Comparison of ENCODE assay signal across 8 cellular contexts in genomic region chr6:36340671-36341454, GRCh38. TPM values are rescaled to one million over a fixed set of nuclear protein-coding genes. Genes with fewer than 3 reads are reported as not detected.
DNase-seq lines count a peak whose midpoint lies in the region; ATAC-seq and TF ChIP-seq lines count a peak whose summit lies in the region.

No MANE protein-coding gene starts in this region.

- H3K4me1 Mint-ChIP-seq in activated T-helper 2 cell treated with anti-CD3 and anti-CD28 coated beads, Interferon-gamma antibody, Interleukin-2, Interleukin-4, amounts not matched to agents 10 μg/mL and 5 μg/mL and 100 μg/mL, durations not matched to agents 14 hours and 24 hours and 36 hours (ENCODE audit: low read depth), result peaks cover 9% of the 10 kb centered on the region
- H3K4me1 Mint-ChIP-seq in neural crest cell, result peaks cover 17% of the 10 kb centered on the region
- peaks cover 25% of the 10 kb centered on the region for H3K4me1 Mint-ChIP-seq in stimulated activated naive CD8-positive, alpha-beta T cell treated with anti-CD3 and anti-CD28 coated beads, Interleukin-15, amount 100 ng/mL, for 72 hours

- RAD21 ChIA-PET in HCT116 (lab: Charles Lee; ENCODE audit: low non-redundant PET in 1 of 2, low total read pairs in 2 of 2, uncharacterized antibody in 2 of 2, unreplicated experiment in 2 of 2), result no interaction called here

- H3K27ac ChIP-seq in HCT116 (ENCODE audit: low read depth, low read length), result no peak overlapping the region
- H3K27ac ChIP-seq in PC-9, result 0 out of 2 replicates have a peak overlapping the region, but pooled peaks have one; percentile 13

- intact Hi-C loops in HCT116 (cut with micrococcal nuclease) (no loop called here), PC-9 (cut with micrococcal nuclease; ENCODE audit: unreplicated experiment) (no loop called here)
- intact Hi-C loops in activated T-helper 2 cell treated with anti-CD3 and anti-CD28 coated beads, Interferon-gamma antibody, Interleukin-2, Interleukin-4, amounts not matched to agents 10 μg/mL and 5 μg/mL and 100 μg/mL, durations not matched to agents 14 hours and 24 hours and 36 hours (cut with micrococcal nuclease), result loop anchor here (1.0 kb wide), 1 partner anchor 19 kb away; no protein-coding TSS in a partner anchor

- peak overlapping the region; percentile 46 for H3K4me3 Mint-ChIP-seq in activated T-helper 2 cell treated with anti-CD3 and anti-CD28 coated beads, Interferon-gamma antibody, Interleukin-2, Interleukin-4, amounts not matched to agents 10 μg/mL and 5 μg/mL and 100 μg/mL, durations not matched to agents 14 hours and 24 hours and 36 hours (ENCODE audit: low read depth)
- peak overlapping the region; percentile 32 for H3K4me3 Mint-ChIP-seq in neural crest cell
- H3K4me3 Mint-ChIP-seq in stimulated activated naive CD8-positive, alpha-beta T cell treated with anti-CD3 and anti-CD28 coated beads, Interleukin-15, amount 100 ng/mL, for 72 hours, result peak overlapping the region; percentile 47 to 63

- H2AFZ ChIP-seq in HCT116 (ENCODE audit: low read depth, low read length, poor library complexity, severe bottlenecking) (peak overlapping the region; percentile 99), PC-9 (peak overlapping the region; percentile 98)

- POLR2A ChIA-PET in BJ (lab: Charles Lee) (interaction anchor here (0.7 to 0.8 kb wide), 2 partner anchors 38 to 263 kb away, joined by 3 read pairs; no protein-coding TSS in a partner anchor), HCT116 (lab: Charles Lee) (interaction anchor here (1.4 kb wide), 1 partner anchor 17 kb away, joined by 4 read pairs; no protein-coding TSS in a partner anchor), PC-9 (lab: Charles Lee; ENCODE audit: unreplicated experiment) (interaction anchor here (0.6 kb wide), 3 partner anchors 40 to 646 kb away, joined by 3 to 4 read pairs (median 3); no protein-coding TSS in a partner anchor)

- peaks cover 29% of the 10 kb centered on the region for H3K27me3 ChIP-seq in BJ (ENCODE audit: control insufficient read depth, insufficient read depth, low read length)
- H3K27me3 ChIP-seq in HCT116 (ENCODE audit: insufficient read depth, low read length), result no peaks in the 10 kb centered on the region
- no peaks in the 10 kb centered on the region for H3K27me3 ChIP-seq in PC-9 (ENCODE audit: insufficient read depth, low read depth)

- H3K9ac ChIP-seq in HCT116 (ENCODE audit: low read length), result peak overlapping the region; percentile 41

- H4K20me1 ChIP-seq in HCT116 (ENCODE audit: insufficient read depth), result no peaks in the 10 kb centered on the region
- no peaks in the 10 kb centered on the region for H4K20me1 ChIP-seq in PC-9 (ENCODE audit: insufficient read depth)

- CTCF ChIA-PET in BJ (lab: Yijun Ruan, JAX) (interaction anchor here (0.6 to 6.5 kb wide), 31 partner anchors 8 to 480 kb away, joined by 3 to 132 read pairs (median 4); no protein-coding TSS in a partner anchor), HCT116 (lab: Charles Lee) (interaction anchor here (0.7 to 2.0 kb wide), 20 partner anchors 8 to 425 kb away, joined by 3 to 20 read pairs (median 4); no protein-coding TSS in a partner anchor), PC-9 (lab: Charles Lee) (interaction anchor here (0.6 to 1.8 kb wide), 8 partner anchors 10 to 953 kb away, joined by 3 to 6 read pairs (median 5); no protein-coding TSS in a partner anchor)

- no peaks in the 10 kb centered on the region for H3K36me3 Mint-ChIP-seq in activated T-helper 2 cell treated with anti-CD3 and anti-CD28 coated beads, Interferon-gamma antibody, Interleukin-2, Interleukin-4, amounts not matched to agents 10 μg/mL and 5 μg/mL and 100 μg/mL, durations not matched to agents 14 hours and 24 hours and 36 hours (ENCODE audit: low read depth)
- no peaks in the 10 kb centered on the region for H3K36me3 Mint-ChIP-seq in neural crest cell (ENCODE audit: low read depth)

- H3K27me3 Mint-ChIP-seq in activated T-helper 2 cell treated with anti-CD3 and anti-CD28 coated beads, Interferon-gamma antibody, Interleukin-2, Interleukin-4, amounts not matched to agents 10 μg/mL and 5 μg/mL and 100 μg/mL, durations not matched to agents 14 hours and 24 hours and 36 hours (ENCODE audit: low read depth), result peaks cover 36% of the 10 kb centered on the region
- peaks cover 19% of the 10 kb centered on the region for H3K27me3 Mint-ChIP-seq in neural crest cell (ENCODE audit: low read depth)
- H3K27me3 Mint-ChIP-seq in stimulated activated naive CD8-positive, alpha-beta T cell treated with anti-CD3 and anti-CD28 coated beads, Interleukin-15, amount 100 ng/mL, for 72 hours, result peaks cover 21% of the 10 kb centered on the region

- H3K9me3 ChIP-seq in HCT116 (ENCODE audit: control insufficient read depth in 1 of 2, insufficient read depth in 1 of 2, low read depth in 1 of 2, low read length in 2 of 2) (no peaks in the 10 kb centered on the region), PC-9 (ENCODE audit: insufficient read depth, low read depth) (no peaks in the 10 kb centered on the region)

- peak; percentile 99 for TF ChIP-seq CTCF in BJ (IDR thresholded peaks at IDR 0.05; ENCODE audit: insufficient read depth, low read depth, low read length)
- peak; percentile 67 to 99 (median 96) for TF ChIP-seq CTCF in HCT116 (IDR thresholded peaks at IDR 0.05 in 2 of 3, conservative IDR thresholded peaks at IDR 0.05 in 1 of 3; ENCODE audit: borderline replicate concordance in 1 of 3, insufficient read depth in 1 of 3, low read depth in 2 of 3, low read length in 2 of 3)
- peak; percentile 98 for TF ChIP-seq CTCF in PC-9 (conservative IDR thresholded peaks at IDR 0.05)
- TF ChIP-seq CTCF in fibroblast of villous mesenchyme (IDR thresholded peaks at IDR 0.05; ENCODE audit: insufficient read depth, low read depth, low read length), result peak; percentile 97
- TF ChIP-seq CTCF in neural crest cell (conservative IDR thresholded peaks at IDR 0.05), result peak; percentile 98

- no peaks in the 10 kb centered on the region for H3K9me3 Mint-ChIP-seq in activated T-helper 2 cell treated with anti-CD3 and anti-CD28 coated beads, Interferon-gamma antibody, Interleukin-2, Interleukin-4, amounts not matched to agents 10 μg/mL and 5 μg/mL and 100 μg/mL, durations not matched to agents 14 hours and 24 hours and 36 hours
- H3K9me3 Mint-ChIP-seq in neural crest cell, result no peaks in the 10 kb centered on the region
- no peaks in the 10 kb centered on the region for H3K9me3 Mint-ChIP-seq in stimulated activated naive CD8-positive, alpha-beta T cell treated with anti-CD3 and anti-CD28 coated beads, Interleukin-15, amount 100 ng/mL, for 72 hours

- no peak for TF ChIP-seq POLR2A in HCT116 (IDR thresholded peaks at IDR 0.05; ENCODE audit: borderline replicate concordance, extremely low read depth, insufficient read depth, insufficient read length)

- DNase-seq in BJ (ENCODE audit: low read depth), result no peak
- peak; percentile 48 for DNase-seq in HCT116 (ENCODE audit: low read depth, low spot score)
- peak; percentile 59 to 67 for DNase-seq in PC-9
- peak; percentile 50 for DNase-seq in activated T-helper 2 cell treated with anti-CD3 and anti-CD28 coated beads, Interferon-gamma antibody, Interleukin-2, Interleukin-4, amounts not matched to agents 10 μg/mL and 5 μg/mL and 100 μg/mL, durations not matched to agents 14 hours and 24 hours and 36 hours (ENCODE audit: low spot score)
- DNase-seq in fibroblast of villous mesenchyme (ENCODE audit: low read depth), result peak; percentile 60
- DNase-seq in neural crest cell (ENCODE audit: low read depth, low spot score), result peak; percentile 87
- peak; percentile 70 to 71 for DNase-seq in stimulated activated naive CD8-positive, alpha-beta T cell treated with anti-CD3 and anti-CD28 coated beads, Interleukin-15, amount 100 ng/mL, for 72 hours
- no peak for DNase-seq in NK-92 (lab: John Stamatoyannopoulos, UW; ENCODE audit: unreplicated experiment)

- peaks cover 5 to 13% of the 10 kb centered on the region in 2 experiments for H3K4me1 ChIP-seq in HCT116 (ENCODE audit: control insufficient read depth in 1 of 2, insufficient read depth in 2 of 2, low read length in 2 of 2)
- H3K4me1 ChIP-seq in PC-9 (replicated peaks; ENCODE audit: insufficient read depth), result peaks cover 8% of the 10 kb centered on the region

- BruUV-seq in HCT116 (replicated peaks; lab: Mats Ljungman, UMichigan) (no TSS peak), PC-9 (replicated peaks; lab: Mats Ljungman, UMichigan) (no TSS peak)

- peak; percentile 62 for TF ChIP-seq RAD21 in HCT116 (IDR thresholded peaks at IDR 0.05; ENCODE audit: low read depth)

- no peak overlapping the region for H3K27ac Mint-ChIP-seq in activated T-helper 2 cell treated with anti-CD3 and anti-CD28 coated beads, Interferon-gamma antibody, Interleukin-2, Interleukin-4, amounts not matched to agents 10 μg/mL and 5 μg/mL and 100 μg/mL, durations not matched to agents 14 hours and 24 hours and 36 hours
- H3K27ac Mint-ChIP-seq in neural crest cell (ENCODE audit: unreplicated experiment), result no peak overlapping the region
- H3K27ac Mint-ChIP-seq in stimulated activated naive CD8-positive, alpha-beta T cell treated with anti-CD3 and anti-CD28 coated beads, Interleukin-15, amount 100 ng/mL, for 72 hours, result peak overlapping the region in 1 of 2 donors; percentile 68

- H3K9me2 ChIP-seq in HCT116 (ENCODE audit: insufficient read depth), result no peaks in the 10 kb centered on the region
- no peaks in the 10 kb centered on the region for H3K9me2 ChIP-seq in PC-9 (ENCODE audit: insufficient read depth)

- peak; percentile 92 for ATAC-seq in HCT116
- peak; percentile 78 for ATAC-seq in stimulated activated naive CD8-positive, alpha-beta T cell treated with anti-CD3 and anti-CD28 coated beads, Interleukin-15, amount 100 ng/mL, for 72 hours

- H3K79me2 ChIP-seq in HCT116 (ENCODE audit: insufficient read depth, low read length) (no peaks in the 10 kb centered on the region), PC-9 (ENCODE audit: low read depth) (no peaks in the 10 kb centered on the region)

- H3F3A ChIP-seq in PC-9 (ENCODE audit: insufficient read depth, low read depth), result peaks cover 5% of the 10 kb centered on the region; the same call in 1 of the 2 replicates

- H3K4me3 ChIP-seq in BJ (ENCODE audit: low read depth, low read length) (peak overlapping the region; percentile 28), HCT116 (replicated peaks in 1 of 2; ENCODE audit: low read depth in 1 of 2, low read length in 2 of 2) (peak overlapping the region; percentile 33 to 49), PC-9 (peak overlapping the region; percentile 57), fibroblast of villous mesenchyme (ENCODE audit: low read depth, low read length) (peak overlapping the region; percentile 47)

- H3K36me3 ChIP-seq in BJ (ENCODE audit: control insufficient read depth, insufficient read depth, low read length) (no peaks in the 10 kb centered on the region), HCT116 (ENCODE audit: control insufficient read depth in 1 of 2, insufficient read depth in 2 of 2, low read length in 2 of 2) (no peaks in the 10 kb centered on the region), PC-9 (ENCODE audit: low read depth) (no peaks in the 10 kb centered on the region)

- peak overlapping the region; percentile 83 for H3K4me2 ChIP-seq in HCT116 (ENCODE audit: low read length)
- peak overlapping the region; percentile 96 for H3K4me2 ChIP-seq in PC-9

RNA-seq across cellular contexts. Expression of gene BNIP5, which starts 4.2 kb away (rescaled TPM):
- not detected in 2 replicates for polyA plus RNA-seq in BJ (2011; rRNA removed)
- polyA minus RNA-seq in BJ (2011; rRNA and poly(A)+ RNA removed), result not detected in 2 replicates
- total RNA-seq in HCT116 (2021; ENCODE audit: unreplicated experiment), result not detected
- not detected in 2 replicates for polyA plus RNA-seq in HCT116 (2012)
- total RNA-seq in PC-9 (2021), result not detected in 2 replicates
- not detected in 2 replicates for total RNA-seq in activated T-helper 2 cell treated with anti-CD3 and anti-CD28 coated beads, Interferon-gamma antibody, Interleukin-2, Interleukin-4, amounts not matched to agents 10 μg/mL and 5 μg/mL and 100 μg/mL, durations not matched to agents 14 hours and 24 hours and 36 hours
- not detected in 2 replicates for total RNA-seq in fibroblast of villous mesenchyme
- not detected in 2 replicates for total RNA-seq in neural crest cell

RNA-seq across cellular contexts. Expression of gene ETV7, which starts 46.6 kb away (rescaled TPM):
- 1.4 and 1.8 TPM in 2 replicates for polyA plus RNA-seq in BJ (2011; rRNA removed)
- 0.46 and 1.1 TPM in 2 replicates for polyA minus RNA-seq in BJ (2011; rRNA and poly(A)+ RNA removed)
- 1.0 TPM for total RNA-seq in HCT116 (2021; ENCODE audit: unreplicated experiment)
- 0.75 and 1.1 TPM in 2 replicates for polyA plus RNA-seq in HCT116 (2012)
- 0.57 and 0.83 TPM in 2 replicates for total RNA-seq in PC-9 (2021)
- total RNA-seq in activated T-helper 2 cell treated with anti-CD3 and anti-CD28 coated beads, Interferon-gamma antibody, Interleukin-2, Interleukin-4, amounts not matched to agents 10 μg/mL and 5 μg/mL and 100 μg/mL, durations not matched to agents 14 hours and 24 hours and 36 hours, result 0.51 and 0.57 TPM in 2 replicates
- total RNA-seq in fibroblast of villous mesenchyme, result 0.32 and 0.86 TPM in 2 replicates
- not detected in 2 replicates for total RNA-seq in neural crest cell

Comparison
In these comparisons a context has a peak if more than half of its experiments do, and no peak if none do; other contexts are left out.
1. DNase-seq: peak in HCT116 (single experiment), PC-9 (2 of 2), activated T-helper 2 cell treated with anti-CD3 and anti-CD28 coated beads, Interferon-gamma antibody, Interleukin-2, Interleukin-4, amounts not matched to agents 10 μg/mL and 5 μg/mL and 100 μg/mL, durations not matched to agents 14 hours and 24 hours and 36 hours (single experiment), fibroblast of villous mesenchyme (single experiment), neural crest cell (single experiment) and stimulated activated naive CD8-positive, alpha-beta T cell treated with anti-CD3 and anti-CD28 coated beads, Interleukin-15, amount 100 ng/mL, for 72 hours (2 of 2); none in BJ (single experiment) and NK-92 (single experiment).
2. Peak in every context shown above with its lines, with median percentiles within 50 percentile points of each other: H3K4me3 ChIP-seq, CTCF ChIP-seq and H3K4me3 Mint-ChIP-seq.